ENCODE assay signal across 2 cellular contexts in genomic region chr2:5698171-5698570, GRCh38.
TF ChIP-seq lines count a peak whose summit lies in the region.

No MANE protein-coding gene starts in this region.

TF ChIP-seq in SK-N-SH, 30 proteins besides CTCF, POLR2A, EP300 and RAD21 (continued from another document):
- no peak for TF ChIP-seq MAX (IDR thresholded peaks at IDR 0.05; ENCODE audit: low read depth)

TF ChIP-seq in SK-N-SH treated with all-trans-retinoic acid at 6 μM for 48 hours, 23 proteins besides CTCF, POLR2A, EP300 and RAD21 (continued from another document):
- no peak for TF ChIP-seq TSHZ2 (CRISPR knock-in tag; IDR thresholded peaks at IDR 0.05)
- TF ChIP-seq POU6F1 (CRISPR knock-in tag; IDR thresholded peaks at IDR 0.05; ENCODE audit: borderline replicate concordance, low read depth): no peak
- TF ChIP-seq TCF4 (CRISPR knock-in tag; IDR thresholded peaks at IDR 0.05; ENCODE audit: borderline replicate concordance): no peak
- no peak for TF ChIP-seq CSDC2 (CRISPR knock-in tag; IDR thresholded peaks at IDR 0.05)
- TF ChIP-seq BACH2 (CRISPR knock-in tag; IDR thresholded peaks at IDR 0.05; ENCODE audit: borderline replicate concordance): no peak
- no peak for TF ChIP-seq OSR1 (CRISPR knock-in tag; IDR thresholded peaks at IDR 0.05)
